Comparison of ENCODE assay signal across 28 cellular contexts in genomic region chr1:174001573-174001972, GRCh38.
"Had no signal": no experiment of that assay in that cellular context is flagged by ENCODE, and none has a peak within 500 bp of the region (broad histone marks: within the 10 kb centered on the region; RNA-seq: fewer than 3 reads in every experiment).

No MANE protein-coding gene starts in this region.

- H3K27me3 Mint-ChIP-seq: activated B cell treated with CpG ODN at 0.5 μM for 24 hours; activated naive CD8-positive, alpha-beta T cell; brain; stimulated activated memory B cell treated with anti-CD40 and anti-IgM and Interleukin-4, amounts not matched to agents 10 μg/mL and 1 μg/mL and 100 μg/mL, for 72 hours had no signal

- H3K27ac ChIP-seq: ascending aorta, coronary artery, skin epidermis, stomach, tibial artery, upper lobe of right lung had no signal

- H3K9me3 Mint-ChIP-seq: activated B cell treated with CpG ODN at 0.5 μM for 24 hours; brain; natural killer cell; stimulated activated memory B cell treated with anti-CD40 and anti-IgM and Interleukin-4, amounts not matched to agents 10 μg/mL and 1 μg/mL and 100 μg/mL, for 72 hours; T-helper 1 cell treated with Interleukin-12 subunit alpha and Interleukin-12 subunit beta and Interleukin-4 antibody, amounts not matched to agents 30 μg/mL and 1 μg/mL, for 36 hours had no signal

- H3K9me3 ChIP-seq: ascending aorta, stomach, tibial artery, upper lobe of right lung had no signal

- H3K27me3 ChIP-seq: ascending aorta, dorsolateral prefrontal cortex, stomach, tibial artery, upper lobe of right lung had no signal

- H3K36me3 Mint-ChIP-seq: natural killer cell had no signal

- H3K4me3 Mint-ChIP-seq: activated B cell treated with CpG ODN at 0.5 μM for 24 hours; activated naive CD8-positive, alpha-beta T cell; brain; natural killer cell; stimulated activated memory B cell treated with anti-CD40 and anti-IgM and Interleukin-4, amounts not matched to agents 10 μg/mL and 1 μg/mL and 100 μg/mL, for 72 hours; T-helper 1 cell treated with Interleukin-12 subunit alpha and Interleukin-12 subunit beta and Interleukin-4 antibody, amounts not matched to agents 30 μg/mL and 1 μg/mL, for 36 hours had no signal

- DNase-seq: activated B cell treated with CpG ODN at 0.5 μM for 24 hours; activated CD4-positive, alpha-beta T cell treated with anti-CD3 and anti-CD28 coated beads, Interleukin-2, amount 50 U/mL, for 1 hour; activated CD8-positive, alpha-beta memory T cell treated with anti-CD3 and anti-CD28 coated beads for 24 hours; activated effector memory CD4-positive, alpha-beta T cell treated with Interleukin-2 at 50 U/mL for 16 hours; activated naive CD4-positive, alpha-beta T cell treated with Interleukin-2 at 50 U/mL for 16 hours; dorsolateral prefrontal cortex; effector memory CD4-positive, alpha-beta T cell; head of caudate nucleus; hippocampal formation; left cardiac atrium; natural killer cell; stimulated activated CD4-positive, alpha-beta T cell treated with anti-CD3 and anti-CD28 coated beads, Interleukin-12 subunit alpha, Interleukin-12 subunit beta, amount 100 ng/mL, for 4 hours; stimulated activated CD4-positive, alpha-beta T cell treated with anti-CD3 and anti-CD28 coated beads, Interleukin-4, amount 100 ng/mL, for 4 hours; stimulated activated CD8-positive, alpha-beta memory T cell treated with anti-CD3 and anti-CD28 coated beads, Interleukin-4, amount 100 ng/mL, for 48 hours; stomach; SW 1271; T1000; tibial artery; upper lobe of right lung had no signal

- ATAC-seq: left cardiac atrium; natural killer cell; sciatic nerve; stimulated activated memory B cell treated with anti-CD40 and anti-IgM and Interleukin-4, amounts not matched to agents 10 μg/mL and 1 μg/mL and 100 μg/mL, for 72 hours; upper lobe of right lung had no signal

- H3K27ac Mint-ChIP-seq: activated B cell treated with CpG ODN at 0.5 μM for 24 hours; activated naive CD8-positive, alpha-beta T cell; stimulated activated memory B cell treated with anti-CD40 and anti-IgM and Interleukin-4, amounts not matched to agents 10 μg/mL and 1 μg/mL and 100 μg/mL, for 72 hours; T-helper 1 cell treated with Interleukin-12 subunit alpha and Interleukin-12 subunit beta and Interleukin-4 antibody, amounts not matched to agents 30 μg/mL and 1 μg/mL, for 36 hours had no signal

- H3K4me3 ChIP-seq: ascending aorta, coronary artery, dorsolateral prefrontal cortex, skin epidermis, stomach, tibial artery, upper lobe of right lung had no signal

- FAIRE-seq: keratinocyte had no signal

- H3K36me3 ChIP-seq: ascending aorta had no signal
